In the genomic region with DNA sequence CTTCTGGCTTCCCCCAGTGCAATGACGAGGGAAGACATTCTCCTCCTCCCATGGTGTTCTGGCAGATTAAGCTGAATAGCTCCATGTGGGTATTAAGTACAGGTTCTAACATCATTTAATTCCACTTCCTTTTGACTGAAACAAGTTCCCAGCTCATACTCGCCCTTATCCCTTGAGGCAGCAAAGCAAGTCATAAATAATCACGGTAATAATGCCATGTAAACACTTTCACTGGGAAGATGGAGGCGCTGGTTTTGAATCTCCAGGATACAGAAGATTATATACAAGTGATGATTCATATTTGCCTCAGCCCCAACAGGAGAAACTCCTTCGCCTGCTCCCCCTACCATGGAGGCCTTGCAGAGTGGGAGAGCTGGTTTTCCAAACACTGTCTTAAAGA, we compare ENCODE assay signal across 14 cellular contexts.
DNase-seq lines count a peak whose midpoint lies in the region; ATAC-seq, FAIRE-seq and TF ChIP-seq lines count a peak whose summit lies in the region.
"Had no signal": no experiment of that assay in that cellular context is flagged by ENCODE, and none has a peak within 500 bp of the region (broad histone marks: within the 10 kb centered on the region; RNA-seq: fewer than 3 reads in every experiment).

No MANE protein-coding gene starts in this region.

- peak overlapping the region in 3 of 5 experiments; percentile 6 to 66 (median 65) for H3K27ac Mint-ChIP-seq in brain

- H3K27me3 Mint-ChIP-seq in brain, result peaks cover 2% of the 10 kb centered on the region

- H3K36me3 Mint-ChIP-seq in brain, result no peaks in the 10 kb centered on the region

- ATAC-seq in GM19455 (IDR thresholded peaks at IDR 0.05; ENCODE audit: unreplicated experiment) (no peak), GM21528 (IDR thresholded peaks at IDR 0.05; ENCODE audit: low FRiP score, unreplicated experiment) (no peak), GM21360 (IDR thresholded peaks at IDR 0.05; ENCODE audit: unreplicated experiment) (no peak)

- H3K4me3 Mint-ChIP-seq in brain, result peak overlapping the region in 1 of 5 experiments; percentile 1

- peaks cover 0 to 9% (median 0%) of the 10 kb centered on the region in 5 experiments for H3K9me3 Mint-ChIP-seq in brain

- H3K4me1 Mint-ChIP-seq in brain, result peaks cover 50% of the 10 kb centered on the region

- DNase-seq in AG10803 (ENCODE audit: low read depth), result peak; percentile 9
- peak; percentile 75 for DNase-seq in HTR-8/SVneo (ENCODE audit: insufficient read length, low spot score)
- DNase-seq in islet precursor cell, result peak; percentile 41
- no peak for DNase-seq in NCI-H2029 (lab: John Stamatoyannopoulos, UW)
- DNase-seq: kidney glomerular epithelial cell; NCI-H1436 treated with DMSO at 0.1 percent for 48 hours; stimulated activated CD4-positive, alpha-beta T cell treated with anti-CD3 and anti-CD28 coated beads, Interleukin-1b, Interleukin-23, amount 100 ng/mL, for 48 hours had no signal

- H3K4me3 ChIP-seq in AG10803 (ENCODE audit: low read length), result no peak overlapping the region
- H3K4me3 ChIP-seq: BLaER1 had no signal

- peak; percentile 64 for FAIRE-seq in HTR-8/SVneo (lab: Jason Lieb, UNC)
- FAIRE-seq: G401.6, GM18507 had no signal

- TF ChIP-seq CTCF in AG10803 (conservative IDR thresholded peaks at IDR 0.05; ENCODE audit: low read length) (no peak), brain (conservative IDR thresholded peaks at IDR 0.05) (no peak)
